ENCODE assay signal across 8 cellular contexts in genomic region chr12:9751204-9752144, GRCh38. TPM values are rescaled to one million over a fixed set of nuclear protein-coding genes. Genes with fewer than 3 reads are reported as not detected.
A peak's percentile ranks its signal among the peaks of the same experiment; 100 is the strongest.
DNase-seq lines count a peak whose midpoint lies in the region; ATAC-seq, FAIRE-seq and TF ChIP-seq lines count a peak whose summit lies in the region.

No MANE protein-coding gene starts in this region.

- H3K27me3 ChIP-seq in upper lobe of left lung, result no peaks in the 10 kb centered on the region

- no peak for TF ChIP-seq EP300 in upper lobe of left lung (IDR thresholded peaks at IDR 0.05)

- H3K36me3 ChIP-seq in upper lobe of left lung, result no peaks in the 10 kb centered on the region

- peak overlapping the region in 2 of 4 donors; percentile 17 to 32 for H3K4me3 ChIP-seq in upper lobe of left lung

- FAIRE-seq in islet of Langerhans (lab: Jason Lieb, UNC), result peak; percentile 89

- peaks cover 3 to 9% (median 7%) of the 10 kb centered on the region in 4 donors for H3K4me1 ChIP-seq in upper lobe of left lung

- DNase-seq in NCI-H1092 treated with DMSO at 0.1 percent for 48 hours (lab: John Stamatoyannopoulos, UW) (peak; percentile 38), NCI-H1092 (lab: John Stamatoyannopoulos, UW) (no peak), NCI-H82 (lab: John Stamatoyannopoulos, UW) (peak; percentile 44), upper lobe of left lung (no peak), mucosa of gallbladder (ENCODE audit: low spot score) (no peak)
- DNase-seq in activated T-cell treated with anti-CD3 and anti-CD28 coated beads, Interleukin-2, amount 50 U/mL, for 1 hour, result peak; percentile 66

- peak overlapping the region in 1 of 4 donors; percentile 40 for H3K27ac ChIP-seq in upper lobe of left lung

- TF ChIP-seq POLR2A in upper lobe of left lung (IDR thresholded peaks at IDR 0.05), result no peak

- 42 to 55% methylated on average over 9 of the region's 9 CpGs for WGBS in upper lobe of left lung, 2 donors

- peak in 4 of 6 experiments; percentile 7 to 47 (median 34) for TF ChIP-seq CTCF in upper lobe of left lung (IDR thresholded peaks at IDR 0.05)

- ATAC-seq in upper lobe of left lung (ENCODE audit: low FRiP score in 2 of 2) (peak in 1 of 2 donors; percentile 89), HG03108 (IDR thresholded peaks at IDR 0.05; ENCODE audit: unreplicated experiment) (no peak)

- H3K9me3 ChIP-seq in upper lobe of left lung, result no peaks in the 10 kb centered on the region

RNA-seq across cellular contexts. Expression of gene CD69, which starts 9.2 kb away (rescaled TPM):
- total RNA-seq in upper lobe of left lung (10 to 100 TPM in 3 of 6 donors, 1 to 10 TPM in 3; 2.8 to 25.2 (median 10.6) TPM), mucosa of gallbladder (18.4 TPM)

RNA-seq across cellular contexts. Expression of gene CLECL1, which starts 18.6 kb away (rescaled TPM):
- total RNA-seq in upper lobe of left lung (10 to 100 TPM in 1 of 6 donors, 1 to 10 TPM in 1, under 1 TPM in 1, not detected in 3; 0.98 to 33.5 (median 1.0) TPM), mucosa of gallbladder (0.69 TPM)

Comparison
In these comparisons a context has a peak if more than half of its experiments do, and no peak if none do; other contexts are left out.
1. DNase-seq: peak in NCI-H1092 treated with DMSO at 0.1 percent for 48 hours (single experiment), NCI-H82 (single experiment) and activated T-cell treated with anti-CD3 and anti-CD28 coated beads, Interleukin-2, amount 50 U/mL, for 1 hour (single experiment); none in NCI-H1092 (single experiment), upper lobe of left lung (0 of 2) and mucosa of gallbladder (single experiment).